ENCODE assay signal across 33 cellular contexts in the genomic region with DNA sequence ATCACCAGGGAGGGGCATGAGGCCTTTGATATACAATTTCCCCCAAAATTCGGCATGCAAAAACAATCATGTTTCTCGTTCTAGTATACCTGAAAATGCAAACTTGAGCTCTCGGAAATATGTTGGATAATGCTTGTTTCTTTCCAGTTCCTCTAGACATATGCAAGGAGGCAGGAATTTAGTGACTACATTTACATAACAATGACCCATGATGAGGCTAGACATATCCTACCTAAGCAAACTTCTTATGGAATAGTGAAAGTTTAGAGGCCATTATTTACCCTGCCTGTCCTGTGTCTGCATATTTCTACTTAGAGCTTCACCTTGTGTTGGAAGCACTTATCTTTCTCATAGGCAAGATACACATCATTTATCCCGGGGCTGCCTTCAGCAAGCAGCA.
"Had no signal": no experiment of that assay in that cellular context is flagged by ENCODE, and none has a peak within 500 bp of the region (broad histone marks: within the 10 kb centered on the region; RNA-seq: fewer than 3 reads in every experiment).

No MANE protein-coding gene starts in this region.

- H3K27me3 Mint-ChIP-seq: activated CD4-positive, alpha-beta memory T cell treated with anti-CD3 and anti-CD28 coated beads, Interleukin-2, amount 10 ng/mL, durations not matched to agents 7 days and 5 days; activated CD4-positive, alpha-beta T cell treated with anti-CD3 and anti-CD28 coated beads, Interleukin-2, amount 10 ng/mL, durations not matched to agents 7 days and 5 days; activated naive CD8-positive, alpha-beta T cell; activated T-helper 17 cell treated with anti-CD3 and anti-CD28 coated beads, Interleukin-2, amount 50 U/mL, for 72 hours; central memory CD8-positive, alpha-beta T cell; effector memory CD8-positive, alpha-beta T cell; T-cell had no signal

- H3K9me3 ChIP-seq: esophagus squamous epithelium, gastroesophageal sphincter had no signal

- H3K27ac Mint-ChIP-seq: activated CD4-positive, alpha-beta memory T cell treated with anti-CD3 and anti-CD28 coated beads, Interleukin-2, amount 10 ng/mL, durations not matched to agents 7 days and 5 days; activated CD4-positive, alpha-beta T cell treated with anti-CD3 and anti-CD28 coated beads, Interleukin-2, amount 10 ng/mL, durations not matched to agents 7 days and 5 days; activated naive CD8-positive, alpha-beta T cell; activated T-helper 17 cell treated with anti-CD3 and anti-CD28 coated beads, Interleukin-2, amount 50 U/mL, for 72 hours; dendritic cell treated with granulocyte-macrophage colony-stimulating factor and Interleukin-4, amounts not matched to agents 40 ng/mL and 50 ng/mL, for 4 days; effector memory CD8-positive, alpha-beta T cell; T-cell; T-helper 1 cell treated with Interleukin-12 subunit alpha and Interleukin-12 subunit beta and Interleukin-4 antibody, amounts not matched to agents 30 μg/mL and 1 μg/mL, for 36 hours had no signal

- H3K9me3 Mint-ChIP-seq: activated CD4-positive, alpha-beta memory T cell treated with anti-CD3 and anti-CD28 coated beads, Interleukin-2, amount 10 ng/mL, durations not matched to agents 7 days and 5 days; activated CD4-positive, alpha-beta T cell treated with anti-CD3 and anti-CD28 coated beads, Interleukin-2, amount 10 ng/mL, durations not matched to agents 7 days and 5 days; activated T-cell treated with anti-CD3 and anti-CD28 coated beads, Interleukin-2, amount 50 U/mL, for 4 hours; activated T-helper 17 cell treated with anti-CD3 and anti-CD28 coated beads, Interleukin-2, amount 50 U/mL, for 72 hours; central memory CD8-positive, alpha-beta T cell; dendritic cell treated with granulocyte-macrophage colony-stimulating factor and Interleukin-4, amounts not matched to agents 40 ng/mL and 50 ng/mL, for 4 days; T-helper 1 cell treated with Interleukin-12 subunit alpha and Interleukin-12 subunit beta and Interleukin-4 antibody, amounts not matched to agents 30 μg/mL and 1 μg/mL, for 36 hours had no signal

- H3K4me3 ChIP-seq: coronary artery, esophagus squamous epithelium, gastroesophageal sphincter had no signal

- H3K4me1 Mint-ChIP-seq: activated CD4-positive, alpha-beta memory T cell treated with anti-CD3 and anti-CD28 coated beads, Interleukin-2, amount 10 ng/mL, durations not matched to agents 7 days and 5 days; activated T-helper 17 cell treated with anti-CD3 and anti-CD28 coated beads, Interleukin-2, amount 50 U/mL, for 72 hours; central memory CD8-positive, alpha-beta T cell; T-cell had no signal

- H3K36me3 Mint-ChIP-seq: activated naive CD8-positive, alpha-beta T cell; T-cell had no signal

- ATAC-seq: activated T-cell treated with anti-CD3 and anti-CD28 coated beads, Interleukin-2, amount 50 U/mL, for 4 hours; activated T-helper 17 cell treated with anti-CD3 and anti-CD28 coated beads, Interleukin-2, amount 50 U/mL, for 72 hours; effector memory CD8-positive, alpha-beta T cell; gastroesophageal sphincter; T-cell had no signal

- H3K4me3 Mint-ChIP-seq: activated CD4-positive, alpha-beta memory T cell treated with anti-CD3 and anti-CD28 coated beads, Interleukin-2, amount 10 ng/mL, durations not matched to agents 7 days and 5 days; activated CD4-positive, alpha-beta T cell treated with anti-CD3 and anti-CD28 coated beads, Interleukin-2, amount 10 ng/mL, durations not matched to agents 7 days and 5 days; activated naive CD8-positive, alpha-beta T cell; activated T-cell treated with anti-CD3 and anti-CD28 coated beads, Interleukin-2, amount 50 U/mL, for 4 hours; activated T-helper 17 cell treated with anti-CD3 and anti-CD28 coated beads, Interleukin-2, amount 50 U/mL, for 72 hours; central memory CD8-positive, alpha-beta T cell; dendritic cell treated with granulocyte-macrophage colony-stimulating factor and Interleukin-4, amounts not matched to agents 40 ng/mL and 50 ng/mL, for 4 days; effector memory CD8-positive, alpha-beta T cell; T-cell; T-helper 1 cell treated with Interleukin-12 subunit alpha and Interleukin-12 subunit beta and Interleukin-4 antibody, amounts not matched to agents 30 μg/mL and 1 μg/mL, for 36 hours had no signal

- H3K27ac ChIP-seq: brain microvascular endothelial cell, coronary artery, epithelial cell of prostate, esophagus squamous epithelium, gastroesophageal sphincter had no signal

- H3K27me3 ChIP-seq: brain microvascular endothelial cell had no signal

- H3K36me3 ChIP-seq: brain microvascular endothelial cell, esophagus squamous epithelium, gastroesophageal sphincter had no signal

- H3K4me1 ChIP-seq: esophagus squamous epithelium, gastroesophageal sphincter had no signal

- FAIRE-seq: astrocyte, bronchial epithelial cell, endothelial cell of umbilical vein had no signal

- DNase-seq: activated CD4-positive, alpha-beta memory T cell treated with anti-CD3 and anti-CD28 coated beads, Interleukin-2, amount 10 ng/mL, durations not matched to agents 7 days and 5 days; activated CD4-positive, alpha-beta T cell treated with anti-CD3 and anti-CD28 coated beads for 1 hour; activated CD4-positive, alpha-beta T cell treated with anti-CD3 and anti-CD28 coated beads for 4 hours; activated CD4-positive, alpha-beta T cell treated with anti-CD3 and anti-CD28 coated beads, Interleukin-2, amount 10 ng/mL, durations not matched to agents 7 days and 5 days; activated CD4-positive, alpha-beta T cell treated with anti-CD3 and anti-CD28 coated beads, Interleukin-2, amount 50 U/mL, for 4 hours; activated CD8-positive, alpha-beta memory T cell treated with anti-CD3 and anti-CD28 coated beads, Interleukin-2, amount 50 U/mL, for 48 hours; activated effector memory CD4-positive, alpha-beta T cell treated with Interleukin-2 at 50 U/mL for 16 hours; activated gamma-delta T cell treated with Interleukin-2 at 50 U/mL for 16 hours; activated naive CD4-positive, alpha-beta T cell treated with anti-CD3 and anti-CD28 coated beads, Interleukin-2, amount 50 U/mL, for 16 hours; activated naive CD4-positive, alpha-beta T cell treated with Interleukin-2 at 50 U/mL for 16 hours; activated T-cell treated with anti-CD3 and anti-CD28 coated beads for 4 hours; activated T-cell treated with anti-CD3 and anti-CD28 coated beads, Interleukin-2, amount 50 U/mL, for 4 hours; amniotic stem cell; anterior cingulate cortex; brain microvascular endothelial cell; effector CD4-positive, alpha-beta T cell; effector memory CD8-positive, alpha-beta T cell; esophagus squamous epithelium; foreskin melanocyte; SW 1271; T-cell; T1000 had no signal
